Comparison of ENCODE assay signal across 8 cellular contexts in genomic region chr3:56682458-56683121, GRCh38. TPM values are rescaled to one million over a fixed set of nuclear protein-coding genes. Genes with fewer than 3 reads are reported as not detected.
A peak's percentile ranks its signal among the peaks of the same experiment; 100 is the strongest.
DNase-seq lines count a peak whose midpoint lies in the region; ATAC-seq, FAIRE-seq and TF ChIP-seq lines count a peak whose summit lies in the region.

No MANE protein-coding gene starts in this region.

- H2AFZ ChIP-seq in endothelial cell of umbilical vein (ENCODE audit: low read depth, low read length): peak overlapping the region; percentile 39

- H3K9ac ChIP-seq in endothelial cell of umbilical vein (replicated peaks; ENCODE audit: extremely low read depth, insufficient read depth, low read length): peak overlapping the region; percentile 84

- peak; percentile 66 for DNase-seq in CD14-positive monocyte (ENCODE audit: low spot score)
- peak; percentile 75 for DNase-seq in NOMO-1 treated with dmso at 0.1 percent for 144 hours (lab: John Stamatoyannopoulos, UW; ENCODE audit: unreplicated experiment)
- DNase-seq in activated CD8-positive, alpha-beta memory T cell treated with anti-CD3 and anti-CD28 coated beads, Interleukin-2, amount 50 U/mL, for 48 hours: peak; percentile 89
- DNase-seq in endothelial cell of umbilical vein (ENCODE audit: low read depth, low spot score): peak; percentile 76
- DNase-seq in middle frontal gyrus (ENCODE audit: extremely low spot score, low spot score): peak; percentile 28
- DNase-seq in stimulated activated CD8-positive, alpha-beta memory T cell treated with anti-CD3 and anti-CD28 coated beads, Interleukin-2, amount 100 ng/mL, for 1 hour (ENCODE audit: low read depth in 2 of 2): peak; percentile 47 to 59

- peaks cover 27% of the 10 kb centered on the region for H3K79me2 ChIP-seq in endothelial cell of umbilical vein (ENCODE audit: control insufficient read depth, insufficient read depth, low read length)

- H3K4me1 Mint-ChIP-seq in CD14-positive monocyte: peaks cover 34% of the 10 kb centered on the region

- ATAC-seq in GM19395 (IDR thresholded peaks at IDR 0.05; ENCODE audit: unreplicated experiment) (peak; percentile 71), HG03565 (IDR thresholded peaks at IDR 0.05; ENCODE audit: unreplicated experiment) (peak; percentile 51)

- H3K4me3 ChIP-seq in endothelial cell of umbilical vein (replicated peaks in 1 of 3; ENCODE audit: insufficient read depth in 1 of 3, low read depth in 1 of 3, low read length in 3 of 3): peak overlapping the region; percentile 40 to 85 (median 76)

- no peaks in the 10 kb centered on the region for H3K9me3 ChIP-seq in endothelial cell of umbilical vein (replicated peaks; ENCODE audit: control insufficient read depth, insufficient read depth, low read length)

- H3K9me3 Mint-ChIP-seq in CD14-positive monocyte: peaks cover 0 to 10% (median 5%) of the 10 kb centered on the region in 7 donors

- H3K4me1 ChIP-seq in endothelial cell of umbilical vein (ENCODE audit: control insufficient read depth, extremely low read depth, insufficient read depth, low read length): peaks cover 14% of the 10 kb centered on the region

- no peaks in the 10 kb centered on the region for H4K20me1 ChIP-seq in endothelial cell of umbilical vein (replicated peaks; ENCODE audit: control insufficient read depth, extremely low read depth, insufficient read depth, low read length)

- H3K9me1 ChIP-seq in endothelial cell of umbilical vein (replicated peaks; ENCODE audit: control insufficient read depth, extremely low read depth, insufficient read depth, low read length): no peaks in the 10 kb centered on the region

- intact Hi-C loops in CD14-positive monocyte (cut with micrococcal nuclease) (loop anchor here (5.0 to 10.0 kb wide), 3 partner anchors 75 to 402 kb away; partner anchors contain the start of gene ARHGEF3 (in 1 of the 2)), endothelial cell of umbilical vein (cut with micrococcal nuclease) (loop anchor here (2.0 kb wide), 1 partner anchor 242 kb away; no protein-coding TSS in a partner anchor)

- H3K36me3 Mint-ChIP-seq in CD14-positive monocyte: peaks cover 5 to 23% of the 10 kb centered on the region in 2 donors

- H3K4me2 ChIP-seq in endothelial cell of umbilical vein (ENCODE audit: insufficient read depth, low read length): peak overlapping the region; percentile 37

- dilution Hi-C loops in endothelial cell of umbilical vein (cut with MboI; ENCODE audit: extremely low pct_ligation_motif_present, low sequenced_read_pairs): no loop called here

- no peaks in the 10 kb centered on the region for H3K27me3 ChIP-seq in endothelial cell of umbilical vein (ENCODE audit: control insufficient read depth in 2 of 2, insufficient read depth in 2 of 2, low read length in 2 of 2)

- peak; percentile 71 for FAIRE-seq in endothelial cell of umbilical vein (lab: Jason Lieb, UNC)

- CTCF ChIA-PET in endothelial cell of umbilical vein (lab: Charles Lee): interaction anchor here (0.7 to 1.2 kb wide), 6 partner anchors 11 to 306 kb away, joined by 3 to 8 read pairs (median 3); no protein-coding TSS in a partner anchor

- TF ChIP-seq CTCF in CD14-positive monocyte (IDR thresholded peaks at IDR 0.05): no peak
- peak in 1 of 2 donors; percentile 9 for TF ChIP-seq CTCF in endothelial cell of umbilical vein (IDR thresholded peaks at IDR 0.05; ENCODE audit: extremely low read depth in 1 of 2, insufficient read depth in 1 of 2, low read depth in 1 of 2, low read length in 2 of 2)

- BruUV-seq in endothelial cell of umbilical vein (replicated peaks; lab: Mats Ljungman, UMichigan): TSS peak; percentile 70

- peak overlapping the region; percentile 82 for H3K27ac ChIP-seq in endothelial cell of umbilical vein (ENCODE audit: insufficient read depth, low read depth, low read length)

- peak overlapping the region; percentile 92 to 97 (median 96) for H3K27ac Mint-ChIP-seq in CD14-positive monocyte

- POLR2A ChIA-PET in endothelial cell of umbilical vein (lab: Charles Lee): interaction anchor here (0.7 to 1.1 kb wide), 3 partner anchors 9 to 241 kb away, joined by 3 to 6 read pairs (median 3); no protein-coding TSS in a partner anchor

- H3K36me3 ChIP-seq in endothelial cell of umbilical vein (ENCODE audit: control insufficient read depth in 2 of 2, extremely low read depth in 1 of 2, insufficient read depth in 2 of 2, low read length in 2 of 2): no peaks in the 10 kb centered on the region

- H3K27me3 Mint-ChIP-seq in CD14-positive monocyte (ENCODE audit: low read depth in 3 of 3): peaks cover 0 to 3% (median 0%) of the 10 kb centered on the region in 3 donors

- H3K4me3 Mint-ChIP-seq in CD14-positive monocyte: peak overlapping the region; percentile 92 to 95

- peak; percentile 86 for TF ChIP-seq POLR2A in endothelial cell of umbilical vein (IDR thresholded peaks at IDR 0.05; ENCODE audit: low read depth, low read length)

TF ChIP-seq in endothelial cell of umbilical vein, 7 proteins besides CTCF, POLR2A, EP300 and RAD21:
- TF ChIP-seq MYC (IDR thresholded peaks at IDR 0.05; ENCODE audit: low read depth, low read length) (peak; percentile 45), POLR2AphosphoS5 (IDR thresholded peaks at IDR 0.05; ENCODE audit: insufficient read depth, low read depth, low read length) (peak; percentile 43), GATA2 (IDR thresholded peaks at IDR 0.05; ENCODE audit: insufficient read depth, insufficient read length, low read depth, low read length) (no peak), EZH2 (IDR thresholded peaks at IDR 0.05; ENCODE audit: borderline replicate concordance, low read depth, low read length, severe bottlenecking) (no peak)

RNA-seq across cellular contexts. Expression of gene TASOR, which starts 0.5 kb away (rescaled TPM):
- polyA plus RNA-seq in CD14-positive monocyte (10 to 100 TPM; 10.8 to 18.6 TPM), endothelial cell of umbilical vein (9.7 and 11.2 TPM in 2 replicates)
- total RNA-seq in endothelial cell of umbilical vein: 44.5 TPM in 2 replicates
- polyA plus RNA-seq in endothelial cell of umbilical vein (2011; cell fraction: cytosol; rRNA removed): 12.9 and 14.5 TPM in 2 replicates
- polyA plus RNA-seq in endothelial cell of umbilical vein (2011; cell fraction: nucleus; rRNA removed): 32.3 and 36.9 TPM in 2 replicates
- polyA plus RNA-seq in endothelial cell of umbilical vein (2012): 24.3 and 30.6 TPM in 2 replicates
- 53.8 and 54.6 TPM in 2 replicates for polyA minus RNA-seq in endothelial cell of umbilical vein
- polyA minus RNA-seq in endothelial cell of umbilical vein (2011; cell fraction: cytosol; rRNA and poly(A)+ RNA removed): 49.0 TPM
- 29.0 and 42.2 TPM in 2 replicates for polyA minus RNA-seq in endothelial cell of umbilical vein (2011; cell fraction: nucleus; rRNA and poly(A)+ RNA removed)

Comparison
In these comparisons a context has a peak if more than half of its experiments do, and no peak if none do; other contexts are left out.
1. Peak in every context shown above with its lines: DNase-seq, ATAC-seq, H3K4me3 ChIP-seq and H3K27ac ChIP-seq.
2. DNase-seq: peak in every context shown above with its lines; median percentile 89 in activated CD8-positive, alpha-beta memory T cell treated with anti-CD3 and anti-CD28 coated beads, Interleukin-2, amount 50 U/mL, for 48 hours; 76 in endothelial cell of umbilical vein; 75 in NOMO-1 treated with dmso at 0.1 percent for 144 hours; 66 in CD14-positive monocyte; 53 in stimulated activated CD8-positive, alpha-beta memory T cell treated with anti-CD3 and anti-CD28 coated beads, Interleukin-2, amount 100 ng/mL, for 1 hour; 28 in middle frontal gyrus.